In genomic region chr2:241321911-241322310, GRCh38 we compare ENCODE assay signal across 15 cellular contexts. TPM values are rescaled to one million over a fixed set of nuclear protein-coding genes. Genes with fewer than 3 reads are reported as not detected.
DNase-seq lines count a peak whose midpoint lies in the region; ATAC-seq, FAIRE-seq and TF ChIP-seq lines count a peak whose summit lies in the region.
"Had no signal": no experiment of that assay in that cellular context is flagged by ENCODE, and none has a peak within 500 bp of the region (broad histone marks: within the 10 kb centered on the region; RNA-seq: fewer than 3 reads in every experiment).

No MANE protein-coding gene starts in this region.

- H3K4me2 ChIP-seq in A549, result peak overlapping the region; percentile 97; the same call in 1 of the 3 replicates
- no peak overlapping the region for H3K4me2 ChIP-seq in mesenchymal stem cell (ENCODE audit: low read length, poor library complexity, severe bottlenecking)

- no peaks in the 10 kb centered on the region for H3K9me3 Mint-ChIP-seq in Calu3 (ENCODE audit: low read depth, unreplicated experiment)

- CTCF ChIA-PET in A549 (lab: Yijun Ruan, JAX), result interaction anchor here (1.3 kb wide), 1 partner anchor 11 kb away, joined by 4 read pairs; no protein-coding TSS in a partner anchor
- CTCF ChIA-PET in Calu3 (lab: Charles Lee), result interaction anchor here (0.6 kb wide), 1 partner anchor 88 kb away, joined by 3 read pairs; no protein-coding TSS in a partner anchor

- H3K4me1 ChIP-seq in A549 (peaks cover 52% of the 10 kb centered on the region), mesenchymal stem cell (ENCODE audit: control insufficient read depth, insufficient read depth, low read depth, low read length) (peaks cover 7% of the 10 kb centered on the region)

- no peak overlapping the region for H3K4me3 Mint-ChIP-seq in Calu3 (ENCODE audit: low read depth, unreplicated experiment)

- no peak for TF ChIP-seq RAD21 in A549 (conservative IDR thresholded peaks at IDR 0.05 in 1 of 2, IDR thresholded peaks at IDR 0.05 in 1 of 2)

- H3K36me3 Mint-ChIP-seq in Calu3 (ENCODE audit: insufficient read depth, unreplicated experiment), result peaks cover 55% of the 10 kb centered on the region

- DNase-seq in A549 (ENCODE audit: low read depth in 1 of 2, low spot score in 1 of 2) (no peak), Calu3 (no peak), mesenchymal stem cell (no peak), NCI-H1436 (lab: John Stamatoyannopoulos, UW) (no peak)
- DNase-seq in activated CD4-positive, CD25-positive, alpha-beta regulatory T cell (lab: John Stamatoyannopoulos, UW), result no peak
- DNase-seq: activated CD4-positive, CD25-positive, alpha-beta regulatory T cell treated with anti-CD3 and anti-CD28 coated beads, Interleukin-2, amount 50 U/mL, for 72 hours; aorta; foreskin fibroblast; NCI-H1105 treated with DMSO at 0.1 percent for 48 hours; NCI-H446 treated with DMSO at 0.1 percent for 48 hours; posterior cingulate gyrus; testis had no signal

- ATAC-seq in A549, result no peak
- ATAC-seq in HG03196 (IDR thresholded peaks at IDR 0.05; ENCODE audit: unreplicated experiment), result no peak
- no peak for ATAC-seq in HG03520 (IDR thresholded peaks at IDR 0.05; ENCODE audit: unreplicated experiment)

- TF ChIP-seq POLR2A in A549 (IDR thresholded peaks at IDR 0.05; ENCODE audit: low read length), result no peak

- no peak overlapping the region for H3K14ac ChIP-seq in mesenchymal stem cell (ENCODE audit: low read length in 2 of 2)

- peaks cover 8 to 33% of the 10 kb centered on the region in 2 experiments for H3K36me3 ChIP-seq in mesenchymal stem cell (ENCODE audit: control insufficient read depth in 1 of 2, insufficient read depth in 2 of 2, low read depth in 1 of 2, low read length in 2 of 2)

- H3K9ac ChIP-seq in mesenchymal stem cell (ENCODE audit: low read length), result peak overlapping the region; percentile 45

- H3K4me1 Mint-ChIP-seq in Calu3 (ENCODE audit: low read depth, unreplicated experiment), result peaks cover 50% of the 10 kb centered on the region

- POLR2A ChIA-PET in A549 (lab: Yijun Ruan, JAX), result interaction anchor here (0.6 kb wide), 1 partner anchor 455 kb away, joined by 3 read pairs; no protein-coding TSS in a partner anchor

- no peak overlapping the region for H2BK12ac ChIP-seq in mesenchymal stem cell (ENCODE audit: low read length in 2 of 2)

- no peak overlapping the region for H3K27ac ChIP-seq in A549
- peak overlapping the region; percentile 56 for H3K27ac ChIP-seq in VCaP
- H3K27ac ChIP-seq in mesenchymal stem cell (ENCODE audit: low read length, poor library complexity, severe bottlenecking), result no peak overlapping the region
- H3K27ac ChIP-seq: testis had no signal

- H3K23ac ChIP-seq in mesenchymal stem cell (ENCODE audit: low read length in 2 of 2), result no peak overlapping the region

- TF ChIP-seq EP300 in A549 (IDR thresholded peaks at IDR 0.05), result no peak

- H2BK5ac ChIP-seq in mesenchymal stem cell (ENCODE audit: low read depth, low read length, poor library complexity, severe bottlenecking), result no peak overlapping the region

- H3K18ac ChIP-seq in mesenchymal stem cell (ENCODE audit: low read depth in 1 of 2, low read length in 2 of 2), result no peak overlapping the region

- H2BK15ac ChIP-seq in mesenchymal stem cell (ENCODE audit: low read depth, poor library complexity, severe bottlenecking), result no peak overlapping the region

- H2AK5ac ChIP-seq in mesenchymal stem cell (ENCODE audit: low read length, severe bottlenecking), result no peak overlapping the region

- no peaks in the 10 kb centered on the region for H3K79me1 ChIP-seq in mesenchymal stem cell (replicated peaks; ENCODE audit: low read length, poor library complexity, severe bottlenecking)

- H4K8ac ChIP-seq in mesenchymal stem cell (ENCODE audit: low read length), result no peak overlapping the region

- BruUV-seq in Calu3 (replicated peaks; lab: Mats Ljungman, UMichigan), result no TSS peak

- no peak for FAIRE-seq in A549 (lab: Jason Lieb, UNC)

- intact Hi-C loops in Calu3 (cut with micrococcal nuclease; ENCODE audit: unreplicated experiment), result no loop called here

- no peak overlapping the region for H4K91ac ChIP-seq in mesenchymal stem cell (ENCODE audit: low read length)

- H3K27me3 Mint-ChIP-seq in Calu3 (ENCODE audit: unreplicated experiment), result no peaks in the 10 kb centered on the region

- 88% methylated on average over 1 of the region's 1 CpG for WGBS in A549 (ENCODE audit: missing lambda C conversion rate)
- WGBS in mesenchymal stem cell, result 100% methylated on average over 1 of the region's 1 CpG

- no peak overlapping the region for H3K4ac ChIP-seq in mesenchymal stem cell (ENCODE audit: low read depth in 1 of 2, low read length in 2 of 2)

- no peak overlapping the region for H2AFZ ChIP-seq in mesenchymal stem cell (ENCODE audit: low read depth, low read length)

- peak overlapping the region; percentile 62 for H3K27ac Mint-ChIP-seq in Calu3 (ENCODE audit: unreplicated experiment)

- TF ChIP-seq CTCF in A549 (IDR thresholded peaks at IDR 0.05) (no peak), Calu3 (IDR thresholded peaks at IDR 0.05; ENCODE audit: unreplicated experiment) (no peak), VCaP (conservative IDR thresholded peaks at IDR 0.05) (no peak)

- H3K9me3 ChIP-seq in A549 (no peaks in the 10 kb centered on the region), mesenchymal stem cell (ENCODE audit: control insufficient read depth, low read length) (no peaks in the 10 kb centered on the region)
- H3K9me3 ChIP-seq: testis had no signal

- H3K27me3 ChIP-seq in mesenchymal stem cell (ENCODE audit: control insufficient read depth in 1 of 2, insufficient read depth in 1 of 2, low read length in 2 of 2), result no peaks in the 10 kb centered on the region
- H3K27me3 ChIP-seq: testis had no signal

- H2BK120ac ChIP-seq in mesenchymal stem cell (ENCODE audit: low read depth, low read length), result no peak overlapping the region

- no peak overlapping the region for H3K4me3 ChIP-seq in A549
- no peak overlapping the region for H3K4me3 ChIP-seq in mesenchymal stem cell (ENCODE audit: insufficient read depth in 1 of 2, low read depth in 1 of 2, low read length in 2 of 2)
- H3K4me3 ChIP-seq: testis had no signal

TF ChIP-seq in A549, 52 proteins besides CTCF, POLR2A, EP300 and RAD21:
- no peak for TF ChIP-seq NR3C1 (IDR thresholded peaks at IDR 0.05)
- no peak for TF ChIP-seq HDAC2 (IDR thresholded peaks at IDR 0.05)
- TF ChIP-seq FOXS1 (CRISPR knock-in tag; IDR thresholded peaks at IDR 0.05), result no peak
- no peak for TF ChIP-seq FOSB (CRISPR knock-in tag; IDR thresholded peaks at IDR 0.05)
- no peak for TF ChIP-seq EHF (CRISPR knock-in tag; IDR thresholded peaks at IDR 0.05)
- TF ChIP-seq CHD2 (IDR thresholded peaks at IDR 0.05; ENCODE audit: low read length, partially characterized antibody), result no peak
- no peak for TF ChIP-seq USF2 (IDR thresholded peaks at IDR 0.05)
- TF ChIP-seq HOXA7 (CRISPR knock-in tag; IDR thresholded peaks at IDR 0.05), result no peak
- no peak for TF ChIP-seq MAX (IDR thresholded peaks at IDR 0.05)
- TF ChIP-seq CEBPB (IDR thresholded peaks at IDR 0.05), result no peak
TF ChIP-seq in A549: peak in this region for 0.

RNA-seq across cellular contexts. Expression of gene SEPTIN2, which starts 6.2 kb away (rescaled TPM):
- polyA plus RNA-seq in A549 (2011; rRNA removed) (660 and 762 TPM in 2 replicates), A549 (2017; fragmentation: RNase III; extraction: RNeasy Plus Mini Kit Qiagen cat#74134 plus additional on column Dnase treatment) (341 to 359 TPM (median 358 TPM) in 3 replicates)
- 183 and 200 TPM in 2 replicates for polyA plus RNA-seq in A549 (2012; cell fraction: cytosol; rRNA removed)
- polyA plus RNA-seq in A549 (2012; cell fraction: nucleus; rRNA removed), result 107 and 190 TPM in 2 replicates
- 343 and 364 TPM in 2 replicates for polyA minus RNA-seq in A549 (2011; rRNA and poly(A)+ RNA removed)
- 413 and 445 TPM in 2 replicates for total RNA-seq in Calu3 (2022)
- polyA plus RNA-seq in mesenchymal stem cell (2013, experiment 1 of 2), result 369 TPM
- 372 TPM for polyA plus RNA-seq in mesenchymal stem cell (2013, experiment 2 of 2)

RNA-seq across cellular contexts. Expression of gene HDLBP, which starts 6.4 kb away (rescaled TPM):
- 292 and 330 TPM in 2 replicates for polyA plus RNA-seq in A549 (2011; rRNA removed)
- 204 and 209 TPM in 2 replicates for polyA plus RNA-seq in A549 (2012; cell fraction: cytosol; rRNA removed)
- 276 and 324 TPM in 2 replicates for polyA plus RNA-seq in A549 (2012; cell fraction: nucleus; rRNA removed)
- polyA plus RNA-seq in A549 (2017; fragmentation: RNase III; extraction: RNeasy Plus Mini Kit Qiagen cat#74134 plus additional on column Dnase treatment), result 237 to 256 TPM (median 248 TPM) in 3 replicates
- 657 and 686 TPM in 2 replicates for polyA minus RNA-seq in A549 (2011; rRNA and poly(A)+ RNA removed)
- 429 and 493 TPM in 2 replicates for total RNA-seq in Calu3 (2022)
- polyA plus RNA-seq in mesenchymal stem cell (2013, experiment 1 of 2), result 768 TPM
- 740 TPM for polyA plus RNA-seq in mesenchymal stem cell (2013, experiment 2 of 2)

RNA-seq across cellular contexts. Expression of gene FARP2, which starts 34.2 kb away (rescaled TPM):
- 29.1 and 34.9 TPM in 2 replicates for polyA plus RNA-seq in A549 (2011; rRNA removed)
- 12.5 and 16.1 TPM in 2 replicates for polyA plus RNA-seq in A549 (2012; cell fraction: cytosol; rRNA removed)
- 28.9 and 44.5 TPM in 2 replicates for polyA plus RNA-seq in A549 (2012; cell fraction: nucleus; rRNA removed)
- polyA plus RNA-seq in A549 (2017; fragmentation: RNase III; extraction: RNeasy Plus Mini Kit Qiagen cat#74134 plus additional on column Dnase treatment), result 16.0 to 18.8 TPM (median 17.0 TPM) in 3 replicates
- 61.8 and 62.5 TPM in 2 replicates for polyA minus RNA-seq in A549 (2011; rRNA and poly(A)+ RNA removed)
- total RNA-seq in Calu3 (2022), result 59.0 and 67.7 TPM in 2 replicates
- polyA plus RNA-seq in mesenchymal stem cell (2013, experiment 1 of 2), result 15.5 TPM
- polyA plus RNA-seq in mesenchymal stem cell (2013, experiment 2 of 2), result 14.7 TPM
